In the genomic region with DNA sequence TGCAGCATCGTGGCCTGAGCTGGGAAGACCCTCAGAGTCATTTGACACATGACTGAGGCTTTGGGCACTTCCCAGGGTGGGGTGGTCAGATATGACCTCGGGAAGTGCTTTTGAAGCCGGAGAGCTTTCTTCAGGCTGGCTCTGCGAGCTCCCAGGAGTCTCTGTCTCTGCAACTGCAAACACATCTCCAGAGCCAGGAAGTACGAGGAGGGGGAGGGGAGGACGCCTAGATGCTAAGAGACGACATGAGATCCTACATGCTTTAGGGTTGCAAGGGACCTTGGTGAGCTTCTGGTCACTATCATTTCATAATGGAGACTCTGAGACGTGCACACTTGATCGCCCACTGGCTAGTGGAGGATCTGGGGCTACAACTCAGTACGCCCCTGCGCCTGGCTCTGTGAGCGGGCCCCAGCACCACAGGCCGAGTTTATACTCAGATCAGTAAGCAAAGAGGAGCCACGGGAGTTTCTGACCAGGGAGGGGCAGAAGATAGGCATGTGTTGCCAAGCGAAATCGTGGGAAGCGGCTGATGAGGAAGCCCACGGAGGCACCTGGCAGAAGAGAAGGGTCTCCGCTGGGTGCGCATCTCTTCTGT, we compare ENCODE assay signal across 9 cellular contexts. TPM values are rescaled to one million over a fixed set of nuclear protein-coding genes. Genes with fewer than 3 reads are reported as not detected.
A peak's percentile ranks its signal among the peaks of the same experiment; 100 is the strongest.
DNase-seq lines count a peak whose midpoint lies in the region; ATAC-seq, FAIRE-seq and TF ChIP-seq lines count a peak whose summit lies in the region.
"Had no signal": no experiment of that assay in that cellular context is flagged by ENCODE, and none has a peak within 500 bp of the region (broad histone marks: within the 10 kb centered on the region; RNA-seq: fewer than 3 reads in every experiment).

No MANE protein-coding gene starts in this region.

- WGBS in mammary epithelial cell (ENCODE audit: low coverage, missing lambda C conversion rate), result 27% methylated on average over 14 of the region's 20 CpGs

- H3K36me3 ChIP-seq in Loucy (ENCODE audit: insufficient read depth, low read length) (no peaks in the 10 kb centered on the region), mammary epithelial cell (ENCODE audit: insufficient read depth, low read length) (no peaks in the 10 kb centered on the region)
- H3K36me3 ChIP-seq: adrenal gland had no signal

- peaks cover 0 to 14% of the 10 kb centered on the region in 2 donors for H3K4me1 Mint-ChIP-seq in natural killer cell

- H3K36me3 Mint-ChIP-seq in natural killer cell, result no peaks in the 10 kb centered on the region

- H3K4me1 ChIP-seq in Loucy (ENCODE audit: insufficient read depth, low read length, poor library complexity, severe bottlenecking) (no peaks in the 10 kb centered on the region), mammary epithelial cell (ENCODE audit: insufficient read depth, low read length) (peaks cover 43% of the 10 kb centered on the region)
- H3K4me1 ChIP-seq: adrenal gland had no signal

- H3K9me3 Mint-ChIP-seq in natural killer cell, result no peaks in the 10 kb centered on the region

- in situ Hi-C loops in Caki2 (cut with HindIII; ENCODE audit: low pct_unique_long_range_greater_than_20kb, low sequenced_read_pairs) (no loop called here), mammary epithelial cell (cut with MboI; ENCODE audit: low sequenced_read_pairs in 2 of 2) (loop anchor here (10.0 to 25.0 kb wide), 2 partner anchors 197 to 370 kb away; no protein-coding TSS in a partner anchor)

- FAIRE-seq in HTR-8/SVneo (lab: Jason Lieb, UNC), result no peak

- H3K9ac ChIP-seq in Loucy (ENCODE audit: low read depth, low read length, poor library complexity, severe bottlenecking), result no peak overlapping the region
- no peak overlapping the region for H3K9ac ChIP-seq in mammary epithelial cell (ENCODE audit: insufficient read depth, low read length)

- ATAC-seq in natural killer cell (no peak), HG03139 (IDR thresholded peaks at IDR 0.05; ENCODE audit: unreplicated experiment) (no peak), esophagus mucosa (no peak)

- H3K27me3 Mint-ChIP-seq in natural killer cell (ENCODE audit: low read depth in 2 of 2), result peaks cover 24 to 29% of the 10 kb centered on the region in 2 donors

- H3K9me2 ChIP-seq in Loucy (replicated peaks; ENCODE audit: low read depth, low read length), result no peaks in the 10 kb centered on the region

- peak overlapping the region; percentile 87 for H3K4me3 Mint-ChIP-seq in natural killer cell

- intact Hi-C loops in mammary epithelial cell (cut with micrococcal nuclease), result loop anchor here (1.0 kb wide), 3 partner anchors 144 to 199 kb away; no protein-coding TSS in a partner anchor
- intact Hi-C loops in natural killer cell (cut with micrococcal nuclease), result loop anchor here (1.0 to 5.0 kb wide), 3 partner anchors 189 to 380 kb away; no protein-coding TSS in a partner anchor

- no peak overlapping the region for H3K27ac ChIP-seq in mammary epithelial cell (ENCODE audit: insufficient read depth, low read depth, low read length)
- H3K27ac ChIP-seq: adrenal gland had no signal

- H3K4me3 ChIP-seq in Loucy (ENCODE audit: low read length, poor library complexity, severe bottlenecking) (no peak overlapping the region), mammary epithelial cell (replicated peaks in 1 of 3; ENCODE audit: insufficient read depth in 1 of 3, low read depth in 2 of 3, low read length in 3 of 3) (peak overlapping the region in 1 of 3 experiments; percentile 55)

- H3K4me2 ChIP-seq in Loucy (ENCODE audit: low read depth, low read length, poor library complexity, severe bottlenecking), result no peak overlapping the region
- H3K4me2 ChIP-seq in mammary epithelial cell (ENCODE audit: insufficient read depth, low read depth, low read length), result peak overlapping the region; percentile 84

- H2AFZ ChIP-seq in Loucy (ENCODE audit: low read length) (peak overlapping the region; percentile 78), mammary epithelial cell (ENCODE audit: low read depth, low read length) (peak overlapping the region; percentile 66)

- no peaks in the 10 kb centered on the region for H3K9me3 ChIP-seq in Loucy (ENCODE audit: insufficient read depth, low read depth, low read length)
- H3K9me3 ChIP-seq in mammary epithelial cell (replicated peaks; ENCODE audit: insufficient read depth, low read length), result no peaks in the 10 kb centered on the region
- H3K9me3 ChIP-seq: adrenal gland had no signal

- H3K27ac Mint-ChIP-seq in natural killer cell, result no peak overlapping the region

- H3K79me2 ChIP-seq in Loucy (ENCODE audit: insufficient read depth, low read length), result no peaks in the 10 kb centered on the region
- H3K79me2 ChIP-seq in mammary epithelial cell (ENCODE audit: insufficient read depth, low read length), result no peaks in the 10 kb centered on the region

- DNase-seq in Caki2 (ENCODE audit: low read depth) (peak; percentile 71), mammary epithelial cell (peak; percentile 16), natural killer cell (no peak), OCI-M2 (lab: John Stamatoyannopoulos, UW; ENCODE audit: unreplicated experiment) (no peak), HTR-8/SVneo (ENCODE audit: insufficient read length, low spot score) (no peak)

- H4K20me1 ChIP-seq in Loucy (ENCODE audit: insufficient read depth, low read length, poor library complexity, severe bottlenecking) (no peaks in the 10 kb centered on the region), mammary epithelial cell (ENCODE audit: insufficient read depth, low read length) (no peaks in the 10 kb centered on the region)

- CTCF ChIA-PET in mammary epithelial cell (lab: Charles Lee; ENCODE audit: low non-redundant PET), result interaction anchor here (0.6 kb wide), 2 partner anchors 161 to 213 kb away, joined by 4 to 5 read pairs; no protein-coding TSS in a partner anchor

- TF ChIP-seq CTCF in Loucy (conservative IDR thresholded peaks at IDR 0.05; ENCODE audit: low read length), result no peak
- TF ChIP-seq CTCF in mammary epithelial cell (conservative IDR thresholded peaks at IDR 0.05 in 1 of 2, IDR thresholded peaks at IDR 0.05 in 1 of 2; ENCODE audit: extremely low read depth in 1 of 2, insufficient read depth in 1 of 2, low read depth in 1 of 2, low read length in 2 of 2), result no peak
- TF ChIP-seq CTCF in natural killer cell (IDR thresholded peaks at IDR 0.05), result no peak

- no TSS peak for BruUV-seq in mammary epithelial cell (replicated peaks; lab: Mats Ljungman, UMichigan)

- no peaks in the 10 kb centered on the region for H3F3A ChIP-seq in Loucy (ENCODE audit: low read depth)

- dilution Hi-C loops in mammary epithelial cell (cut with HindIII; ENCODE audit: low sequenced_read_pairs), result no loop called here

- no peaks in the 10 kb centered on the region for H3K27me3 ChIP-seq in Loucy (ENCODE audit: insufficient read depth, low read length, poor library complexity, severe bottlenecking)
- no peaks in the 10 kb centered on the region for H3K27me3 ChIP-seq in mammary epithelial cell (ENCODE audit: insufficient read depth, low read length)

RNA-seq across cellular contexts. Expression of a gene that starts 0.5 kb away (rescaled TPM):
- 3.1 and 9.6 TPM in 2 replicates for total RNA-seq in Caki2 (2014; rRNA removed; shearing (Covaris generic); ENCODE audit: low replicate concordance)
- total RNA-seq in mammary epithelial cell (1 to 10 TPM in 1 of 2 donors, under 1 TPM in 1; 0.89 to 1.3 TPM), natural killer cell (not detected), esophagus mucosa (0.20 TPM)
- 1.8 TPM for polyA plus RNA-seq in mammary epithelial cell
- polyA minus RNA-seq in mammary epithelial cell, result 3.5 TPM

Comparison
In these comparisons a context has a peak if more than half of its experiments do, and no peak if none do; other contexts are left out.
1. DNase-seq: peak in Caki2 (single experiment) and mammary epithelial cell (single experiment); none in natural killer cell (single experiment), OCI-M2 (single experiment) and HTR-8/SVneo (single experiment).